8 cellular contexts compared by ENCODE assay signal in genomic region chr21:35400233-35400939, GRCh38.
A peak's percentile ranks its signal among the peaks of the same experiment; 100 is the strongest.
DNase-seq lines count a peak whose midpoint lies in the region; ATAC-seq, FAIRE-seq and TF ChIP-seq lines count a peak whose summit lies in the region.

No MANE protein-coding gene starts in this region.

- H3K4me3 Mint-ChIP-seq in stimulated activated naive CD8-positive, alpha-beta T cell treated with anti-CD3 and anti-CD28 coated beads, Interleukin-15, Interleukin-2, amounts not matched to agents 100 ng/mL and 50 ng/mL, for 24 hours, result peak overlapping the region; percentile 50

- H3K9me3 Mint-ChIP-seq in stimulated activated naive CD8-positive, alpha-beta T cell treated with anti-CD3 and anti-CD28 coated beads, Interleukin-15, Interleukin-2, amounts not matched to agents 100 ng/mL and 50 ng/mL, for 24 hours, result no peaks in the 10 kb centered on the region

- peaks cover 5% of the 10 kb centered on the region; the same call in 1 of the 3 replicates for H3K4me1 ChIP-seq in A549

- ATAC-seq in A549, result peak; percentile 75 to 85
- ATAC-seq in GM19035 (IDR thresholded peaks at IDR 0.05; ENCODE audit: unreplicated experiment), result no peak

- H3K4me1 Mint-ChIP-seq in stimulated activated naive CD8-positive, alpha-beta T cell treated with anti-CD3 and anti-CD28 coated beads, Interleukin-15, Interleukin-2, amounts not matched to agents 100 ng/mL and 50 ng/mL, for 24 hours (ENCODE audit: low read depth), result peaks cover 25% of the 10 kb centered on the region

- no peak for FAIRE-seq in A549 (lab: Jason Lieb, UNC)
- FAIRE-seq in GM12892 (lab: Jason Lieb, UNC), result no peak

- H3K27ac Mint-ChIP-seq in stimulated activated naive CD8-positive, alpha-beta T cell treated with anti-CD3 and anti-CD28 coated beads, Interleukin-15, Interleukin-2, amounts not matched to agents 100 ng/mL and 50 ng/mL, for 24 hours, result peak overlapping the region; percentile 40

- H3K27ac ChIP-seq in A549, result no peak overlapping the region

- TF ChIP-seq CTCF in A549 (IDR thresholded peaks at IDR 0.05), result peak; percentile 63

- peak; percentile 83 to 87 for TF ChIP-seq RAD21 in A549 (conservative IDR thresholded peaks at IDR 0.05 in 1 of 2, IDR thresholded peaks at IDR 0.05 in 1 of 2)

- H3K4me3 ChIP-seq in A549, result no peak overlapping the region

- H3K4me2 ChIP-seq in A549, result no peak overlapping the region

- no peak for TF ChIP-seq EP300 in A549 (IDR thresholded peaks at IDR 0.05)

- POLR2A ChIA-PET in A549 (lab: Yijun Ruan, JAX), result interaction anchor here (1.0 to 3.2 kb wide), 2 partner anchors 144 to 511 kb away, joined by 3 to 30 read pairs; no protein-coding TSS in a partner anchor

- no peaks in the 10 kb centered on the region for H3K36me3 Mint-ChIP-seq in stimulated activated naive CD8-positive, alpha-beta T cell treated with anti-CD3 and anti-CD28 coated beads, Interleukin-15, Interleukin-2, amounts not matched to agents 100 ng/mL and 50 ng/mL, for 24 hours (ENCODE audit: low read depth)

- peaks cover 8% of the 10 kb centered on the region for H3K27me3 Mint-ChIP-seq in stimulated activated naive CD8-positive, alpha-beta T cell treated with anti-CD3 and anti-CD28 coated beads, Interleukin-15, Interleukin-2, amounts not matched to agents 100 ng/mL and 50 ng/mL, for 24 hours

- in situ Hi-C loops in T47D (cut with HindIII; ENCODE audit: low pct_unique_long_range_greater_than_20kb, low sequenced_read_pairs), result no loop called here

- H3K9me3 ChIP-seq in A549, result no peaks in the 10 kb centered on the region

- 31% methylated on average over 8 of the region's 8 CpGs for WGBS in A549 (ENCODE audit: missing lambda C conversion rate)

- TF ChIP-seq POLR2A in A549 (IDR thresholded peaks at IDR 0.05; ENCODE audit: low read length) (no peak), GM12892 (IDR thresholded peaks at IDR 0.05; ENCODE audit: low read depth, low read length) (no peak)

- DNase-seq in A549 (ENCODE audit: low read depth in 1 of 2, low spot score in 1 of 2), result peak; percentile 5 to 65
- peak; percentile 11 for DNase-seq in GM12892 (ENCODE audit: insufficient read length)
- peak; percentile 53 for DNase-seq in NCI-H128 (lab: John Stamatoyannopoulos, UW; ENCODE audit: unreplicated experiment)
- peak; percentile 90 for DNase-seq in SKM-1 treated with dmso at 0.1 percent for 144 hours (lab: John Stamatoyannopoulos, UW; ENCODE audit: unreplicated experiment)
- DNase-seq in T47D (ENCODE audit: low read depth in 1 of 2, low spot score in 1 of 2), result peak; percentile 44 to 92
- DNase-seq in kidney glomerular epithelial cell (lab: John Stamatoyannopoulos, UW), result peak; percentile 83

- CTCF ChIA-PET in A549 (lab: Yijun Ruan, JAX), result interaction anchor here (0.6 to 3.6 kb wide), 44 partner anchors 10 to 1343 kb away, joined by 3 to 40 read pairs (median 4); no protein-coding TSS in a partner anchor

TF ChIP-seq in A549, 52 proteins besides CTCF, POLR2A, EP300 and RAD21:
- TF ChIP-seq SMC3 (IDR thresholded peaks at IDR 0.05) (peak; percentile 76), CBX2 (IDR thresholded peaks at IDR 0.05; ENCODE audit: borderline replicate concordance, low read depth) (no peak), NFE2L2 (conservative IDR thresholded peaks at IDR 0.05; ENCODE audit: low read length) (no peak), RARB (CRISPR knock-in tag; IDR thresholded peaks at IDR 0.05) (no peak), USF2 (IDR thresholded peaks at IDR 0.05) (no peak), HES2 (IDR thresholded peaks at IDR 0.05) (no peak), MYC (IDR thresholded peaks at IDR 0.05; ENCODE audit: borderline replicate concordance, low read length) (no peak), HMGXB4 (CRISPR knock-in tag; IDR thresholded peaks at IDR 0.05; ENCODE audit: borderline replicate concordance) (no peak), ZSCAN20 (CRISPR knock-in tag; IDR thresholded peaks at IDR 0.05) (no peak)

Comparison
In these comparisons a context has a peak if more than half of its experiments do, and no peak if none do; other contexts are left out.
1. DNase-seq: peak in every context shown above with its lines; median percentile 90 in SKM-1 treated with dmso at 0.1 percent for 144 hours; 83 in kidney glomerular epithelial cell; 68 in T47D; 53 in NCI-H128; 35 in A549; 11 in GM12892.